ENCODE assay signal across 14 cellular contexts in the genomic region with DNA sequence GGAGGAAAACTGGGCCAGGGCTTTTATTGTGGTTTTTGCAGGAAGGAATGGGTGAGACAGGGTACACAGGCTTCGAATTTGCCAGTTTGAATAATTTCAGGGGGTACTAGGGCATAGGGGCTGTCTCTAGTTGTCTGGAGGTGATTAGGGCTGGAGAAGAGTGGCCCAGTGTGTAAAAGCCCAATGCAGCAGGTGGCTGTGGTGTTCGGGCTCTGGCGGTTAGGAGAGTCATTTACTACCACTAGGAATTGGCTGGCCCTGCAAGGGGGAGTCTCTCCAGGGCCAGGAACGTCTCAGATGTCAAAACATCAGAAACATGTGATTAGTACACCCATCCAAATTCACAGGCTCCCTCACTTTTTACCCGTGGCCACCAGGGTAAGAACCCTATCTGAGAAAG.
"Had no signal": no experiment of that assay in that cellular context is flagged by ENCODE, and none has a peak within 500 bp of the region (broad histone marks: within the 10 kb centered on the region; RNA-seq: fewer than 3 reads in every experiment).

No MANE protein-coding gene starts in this region.

- DNase-seq: activated CD4-positive, alpha-beta memory T cell treated with anti-CD3 and anti-CD28 coated beads for 36 hours; activated gamma-delta T cell; activated naive CD8-positive, alpha-beta T cell treated with anti-CD3 and anti-CD28 coated beads for 36 hours; activated T-cell treated with anti-CD3 and anti-CD28 coated beads, Interleukin-2, amount 50 U/mL, for 48 hours; brain microvascular endothelial cell; dermis blood vessel endothelial cell; erythroblast; stimulated activated CD4-positive, alpha-beta T cell treated with anti-CD3 and anti-CD28 coated beads, Interleukin-4, amount 100 ng/mL, for 4 hours; stimulated activated naive CD8-positive, alpha-beta T cell treated with anti-CD3 and anti-CD28 coated beads, Interleukin-15, amount 100 ng/mL, for 72 hours; T-helper 9 cell; testis; upper lobe of right lung had no signal

- H3K36me3 Mint-ChIP-seq: activated CD4-positive, alpha-beta memory T cell treated with anti-CD3 and anti-CD28 coated beads for 36 hours; activated naive CD8-positive, alpha-beta T cell treated with anti-CD3 and anti-CD28 coated beads for 36 hours had no signal

- H3K36me3 ChIP-seq: brain microvascular endothelial cell, upper lobe of right lung had no signal

- H3K27me3 ChIP-seq: testis, upper lobe of right lung had no signal

- ATAC-seq: stimulated activated naive CD8-positive, alpha-beta T cell treated with anti-CD3 and anti-CD28 coated beads, Interleukin-15, amount 100 ng/mL, for 72 hours; upper lobe of right lung had no signal

- H3K27ac ChIP-seq: brain microvascular endothelial cell, testis, upper lobe of right lung had no signal

- H3K4me1 ChIP-seq: upper lobe of right lung had no signal

- H3K4me3 ChIP-seq: testis, upper lobe of right lung had no signal

- H3K9me3 ChIP-seq: testis, upper lobe of right lung had no signal

- H3K9me3 Mint-ChIP-seq: activated CD4-positive, alpha-beta memory T cell treated with anti-CD3 and anti-CD28 coated beads for 36 hours; activated naive CD8-positive, alpha-beta T cell treated with anti-CD3 and anti-CD28 coated beads for 36 hours; memory B cell; nephron had no signal

- H3K27ac Mint-ChIP-seq: activated CD4-positive, alpha-beta memory T cell treated with anti-CD3 and anti-CD28 coated beads for 36 hours; activated naive CD8-positive, alpha-beta T cell treated with anti-CD3 and anti-CD28 coated beads for 36 hours; memory B cell; nephron had no signal

- H3K4me3 Mint-ChIP-seq: activated CD4-positive, alpha-beta memory T cell treated with anti-CD3 and anti-CD28 coated beads for 36 hours; activated naive CD8-positive, alpha-beta T cell treated with anti-CD3 and anti-CD28 coated beads for 36 hours; memory B cell; nephron; stimulated activated naive CD8-positive, alpha-beta T cell treated with anti-CD3 and anti-CD28 coated beads, Interleukin-15, amount 100 ng/mL, for 72 hours had no signal

- H3K4me1 Mint-ChIP-seq: activated naive CD8-positive, alpha-beta T cell treated with anti-CD3 and anti-CD28 coated beads for 36 hours; nephron; stimulated activated naive CD8-positive, alpha-beta T cell treated with anti-CD3 and anti-CD28 coated beads, Interleukin-15, amount 100 ng/mL, for 72 hours had no signal
